In the genomic region with DNA sequence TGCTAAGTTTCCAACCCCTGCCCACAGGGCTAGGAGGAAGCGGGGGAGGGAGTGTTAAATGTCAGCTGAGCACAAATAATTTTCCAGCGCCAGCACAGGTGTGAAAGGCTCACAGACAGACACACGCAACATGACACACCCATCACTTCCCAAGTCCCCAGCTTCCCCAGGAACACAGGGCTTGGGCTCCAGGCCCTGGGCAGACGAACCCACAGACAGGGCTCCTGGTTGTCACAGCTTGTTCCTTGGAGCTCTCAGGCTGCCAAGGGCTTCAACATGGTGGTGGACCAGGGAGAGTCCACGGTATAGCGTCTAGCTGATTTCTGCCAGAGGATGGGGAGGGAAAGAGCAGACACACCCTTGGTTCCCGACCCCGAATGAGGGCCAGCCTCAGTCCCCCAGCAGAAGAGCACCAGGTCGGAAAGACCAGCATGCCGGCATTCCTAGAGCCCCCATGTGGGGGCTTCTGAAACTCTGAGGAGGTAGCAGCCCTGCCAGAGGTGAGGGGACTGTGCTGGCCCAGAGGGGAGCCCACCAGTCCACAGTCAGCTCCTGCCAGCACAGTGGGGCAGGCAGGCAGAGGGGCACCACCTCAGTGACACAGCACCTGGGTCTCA, we compare ENCODE assay signal across 10 cellular contexts. TPM values are rescaled to one million over a fixed set of nuclear protein-coding genes. Genes with fewer than 3 reads are reported as not detected.
DNase-seq lines count a peak whose midpoint lies in the region; ATAC-seq, FAIRE-seq and TF ChIP-seq lines count a peak whose summit lies in the region.
"Had no signal": no experiment of that assay in that cellular context is flagged by ENCODE, and none has a peak within 500 bp of the region (broad histone marks: within the 10 kb centered on the region; RNA-seq: fewer than 3 reads in every experiment).

No MANE protein-coding gene starts in this region.

- CTCF ChIA-PET in RWPE1 (lab: Yijun Ruan, JAX), result no interaction called here

- H3K9ac ChIP-seq in mesenchymal stem cell (ENCODE audit: low read length), result no peak overlapping the region

- H2BK5ac ChIP-seq in mesenchymal stem cell (ENCODE audit: low read depth, low read length, poor library complexity, severe bottlenecking), result no peak overlapping the region

- H3K36me3 Mint-ChIP-seq in activated naive CD8-positive, alpha-beta T cell treated with anti-CD3 and anti-CD28 coated beads, Interleukin-2, amount 10 ng/mL, durations not matched to agents 7 days and 5 days, result no peaks in the 10 kb centered on the region

- peaks cover 38% of the 10 kb centered on the region for H3K4me1 Mint-ChIP-seq in activated naive CD8-positive, alpha-beta T cell treated with anti-CD3 and anti-CD28 coated beads, Interleukin-2, amount 10 ng/mL, durations not matched to agents 7 days and 5 days

- H3K4me3 Mint-ChIP-seq in activated naive CD8-positive, alpha-beta T cell treated with anti-CD3 and anti-CD28 coated beads, Interleukin-2, amount 10 ng/mL, durations not matched to agents 7 days and 5 days, result peak overlapping the region; percentile 93

- no peaks in the 10 kb centered on the region for H3K9me3 Mint-ChIP-seq in activated naive CD8-positive, alpha-beta T cell treated with anti-CD3 and anti-CD28 coated beads, Interleukin-2, amount 10 ng/mL, durations not matched to agents 7 days and 5 days
- H3K9me3 Mint-ChIP-seq: H9 had no signal

- H4K91ac ChIP-seq in mesenchymal stem cell (ENCODE audit: low read length), result no peak overlapping the region

- H2AFZ ChIP-seq in mesenchymal stem cell (ENCODE audit: low read depth, low read length), result no peak overlapping the region

- H3K18ac ChIP-seq in mesenchymal stem cell (ENCODE audit: low read depth in 1 of 2, low read length in 2 of 2), result no peak overlapping the region

- H3K27me3 ChIP-seq in mesenchymal stem cell (ENCODE audit: control insufficient read depth in 1 of 2, insufficient read depth in 1 of 2, low read length in 2 of 2), result peaks cover 24% of the 10 kb centered on the region in 2 experiments

- POLR2A ChIA-PET in RWPE1 (lab: Yijun Ruan, JAX; ENCODE audit: low non-redundant PET), result interaction anchor here (0.5 to 1.0 kb wide), 2 partner anchors 124 to 125 kb away, joined by 4 to 8 read pairs; no protein-coding TSS in a partner anchor
- POLR2A ChIA-PET in activated naive CD8-positive, alpha-beta T cell treated with anti-CD3 and anti-CD28 coated beads, Interleukin-2, amount 10 ng/mL, durations not matched to agents 7 days and 5 days (lab: Charles Lee), result interaction anchor here (1.0 to 7.6 kb wide), 5 partner anchors 13 to 124 kb away, joined by 3 to 89 read pairs (median 33); no protein-coding TSS in a partner anchor

- no peak overlapping the region for H2BK15ac ChIP-seq in mesenchymal stem cell (ENCODE audit: low read depth, poor library complexity, severe bottlenecking)

- no peak overlapping the region for H3K23ac ChIP-seq in mesenchymal stem cell (ENCODE audit: low read length in 2 of 2)

- no peak overlapping the region for H4K8ac ChIP-seq in mesenchymal stem cell (ENCODE audit: low read length)

- H3K4me2 ChIP-seq in mesenchymal stem cell (ENCODE audit: low read length, poor library complexity, severe bottlenecking), result no peak overlapping the region

- DNase-seq in GM12891 (ENCODE audit: insufficient read length, low spot score) (no peak), RWPE1 (ENCODE audit: low spot score) (no peak), coronary artery (ENCODE audit: low spot score) (no peak), mesenchymal stem cell (no peak), NCI-H526 (lab: John Stamatoyannopoulos, UW) (no peak), SW 1271 (lab: John Stamatoyannopoulos, UW) (no peak)
- DNase-seq in activated naive CD8-positive, alpha-beta T cell treated with anti-CD3 and anti-CD28 coated beads, Interleukin-2, amount 10 ng/mL, durations not matched to agents 7 days and 5 days, result peak; percentile 36
- DNase-seq in stimulated activated CD4-positive, alpha-beta T cell treated with anti-CD3 and anti-CD28 coated beads, Interleukin-4, amount 100 ng/mL, for 4 hours, result peak; percentile 37 to 61

- H2BK12ac ChIP-seq in mesenchymal stem cell (ENCODE audit: low read length in 2 of 2), result no peak overlapping the region

- H3K36me3 ChIP-seq in mesenchymal stem cell (ENCODE audit: control insufficient read depth in 1 of 2, insufficient read depth in 2 of 2, low read depth in 1 of 2, low read length in 2 of 2), result peaks cover 0 to 2% of the 10 kb centered on the region in 2 experiments

- no peak overlapping the region for H2BK120ac ChIP-seq in mesenchymal stem cell (ENCODE audit: low read depth, low read length)

- H3K4me3 ChIP-seq in coronary artery (no peak overlapping the region), mesenchymal stem cell (ENCODE audit: insufficient read depth in 1 of 2, low read depth in 1 of 2, low read length in 2 of 2) (no peak overlapping the region)

- H3K27ac ChIP-seq in RWPE1 (peak overlapping the region; percentile 25), coronary artery (no peak overlapping the region), mesenchymal stem cell (ENCODE audit: low read length, poor library complexity, severe bottlenecking) (no peak overlapping the region)

- no peaks in the 10 kb centered on the region for H3K79me1 ChIP-seq in mesenchymal stem cell (replicated peaks; ENCODE audit: low read length, poor library complexity, severe bottlenecking)

- peak overlapping the region; percentile 10 for H3K27ac Mint-ChIP-seq in activated naive CD8-positive, alpha-beta T cell treated with anti-CD3 and anti-CD28 coated beads, Interleukin-2, amount 10 ng/mL, durations not matched to agents 7 days and 5 days

- H3K4ac ChIP-seq in mesenchymal stem cell (ENCODE audit: low read depth in 1 of 2, low read length in 2 of 2), result no peak overlapping the region

- H3K27me3 Mint-ChIP-seq in activated naive CD8-positive, alpha-beta T cell treated with anti-CD3 and anti-CD28 coated beads, Interleukin-2, amount 10 ng/mL, durations not matched to agents 7 days and 5 days, result no peaks in the 10 kb centered on the region

- no peak overlapping the region for H3K14ac ChIP-seq in mesenchymal stem cell (ENCODE audit: low read length in 2 of 2)

- ATAC-seq in activated naive CD8-positive, alpha-beta T cell treated with anti-CD3 and anti-CD28 coated beads, Interleukin-2, amount 10 ng/mL, durations not matched to agents 7 days and 5 days (ENCODE audit: low read depth), result no peak

- H3K9me3 ChIP-seq in mesenchymal stem cell (ENCODE audit: control insufficient read depth, low read length), result no peaks in the 10 kb centered on the region

- 93% methylated on average over 10 of the region's 10 CpGs for WGBS in mesenchymal stem cell

- peak; percentile 46 for TF ChIP-seq POLR2A in GM12891 (IDR thresholded peaks at IDR 0.05; ENCODE audit: low read depth, low read length)

- H3K4me1 ChIP-seq in mesenchymal stem cell (ENCODE audit: control insufficient read depth, insufficient read depth, low read depth, low read length), result peaks cover 22% of the 10 kb centered on the region

- no peak for FAIRE-seq in GM12891 (lab: Jason Lieb, UNC)

- no peak for TF ChIP-seq CTCF in RWPE1 (conservative IDR thresholded peaks at IDR 0.05; ENCODE audit: low read depth)
- no peak for TF ChIP-seq CTCF in coronary artery (IDR thresholded peaks at IDR 0.05)

- no peak overlapping the region for H2AK5ac ChIP-seq in mesenchymal stem cell (ENCODE audit: low read length, severe bottlenecking)

TF ChIP-seq in GM12891, 5 proteins besides CTCF, POLR2A, EP300 and RAD21:
- TF ChIP-seq PAX5 (IDR thresholded peaks at IDR 0.05; ENCODE audit: insufficient read depth, low read length, severe bottlenecking) (no peak), POU2F2 (IDR thresholded peaks at IDR 0.05; ENCODE audit: low read depth, low read length) (no peak), POLR2AphosphoS5 (IDR thresholded peaks at IDR 0.05; ENCODE audit: low read depth, low read length) (peak; percentile 83), SPI1 (IDR thresholded peaks at IDR 0.05; ENCODE audit: low read depth, low read length) (no peak), TAF1 (IDR thresholded peaks at IDR 0.05; ENCODE audit: low read depth, low read length) (no peak)

RNA-seq across cellular contexts. Expression of a gene that starts 1.9 kb away (rescaled TPM):
- 84.2 TPM for polyA plus RNA-seq in GM12891 (2012; ENCODE audit: low read depth, missing spikeins)
- 10 to 100 TPM; 47.7 to 50.2 TPM for total RNA-seq in activated naive CD8-positive, alpha-beta T cell treated with anti-CD3 and anti-CD28 coated beads, Interleukin-2, amount 10 ng/mL, durations not matched to agents 7 days and 5 days
- polyA plus RNA-seq in mesenchymal stem cell (2013, experiment 1 of 2), result 0.08 TPM
- polyA plus RNA-seq in mesenchymal stem cell (2013, experiment 2 of 2), result 0.11 TPM

RNA-seq across cellular contexts. Expression of a gene that starts 5.0 kb away (rescaled TPM):
- polyA plus RNA-seq in GM12891 (2012; ENCODE audit: low read depth, missing spikeins), result 1.7 TPM
- 10 to 100 TPM; 12.2 to 14.7 TPM for total RNA-seq in activated naive CD8-positive, alpha-beta T cell treated with anti-CD3 and anti-CD28 coated beads, Interleukin-2, amount 10 ng/mL, durations not matched to agents 7 days and 5 days
- not detected for polyA plus RNA-seq in mesenchymal stem cell (2013, experiment 1 of 2)
- not detected for polyA plus RNA-seq in mesenchymal stem cell (2013, experiment 2 of 2)
- total RNA-seq: fibroblast of lung had no signal
- polyA plus RNA-seq: fibroblast of lung had no signal

RNA-seq across cellular contexts. Expression of a gene that starts 27.0 kb away (rescaled TPM):
- polyA plus RNA-seq in GM12891 (2012; ENCODE audit: low read depth, missing spikeins), result 0.18 TPM
- under 1 TPM; 0.17 to 0.26 TPM for total RNA-seq in activated naive CD8-positive, alpha-beta T cell treated with anti-CD3 and anti-CD28 coated beads, Interleukin-2, amount 10 ng/mL, durations not matched to agents 7 days and 5 days
- polyA plus RNA-seq in mesenchymal stem cell (2013, experiment 1 of 2), result not detected
- polyA plus RNA-seq in mesenchymal stem cell (2013, experiment 2 of 2), result 0.01 TPM
- total RNA-seq: fibroblast of lung had no signal

Comparison
In these comparisons a context has a peak if more than half of its experiments do, and no peak if none do; other contexts are left out.
1. DNase-seq: peak in activated naive CD8-positive, alpha-beta T cell treated with anti-CD3 and anti-CD28 coated beads, Interleukin-2, amount 10 ng/mL, durations not matched to agents 7 days and 5 days (single experiment) and stimulated activated CD4-positive, alpha-beta T cell treated with anti-CD3 and anti-CD28 coated beads, Interleukin-4, amount 100 ng/mL, for 4 hours (2 of 2); none in GM12891 (single experiment), RWPE1 (single experiment), coronary artery (single experiment), mesenchymal stem cell (single experiment), NCI-H526 (0 of 2) and SW 1271 (0 of 2).